In the genomic region with DNA sequence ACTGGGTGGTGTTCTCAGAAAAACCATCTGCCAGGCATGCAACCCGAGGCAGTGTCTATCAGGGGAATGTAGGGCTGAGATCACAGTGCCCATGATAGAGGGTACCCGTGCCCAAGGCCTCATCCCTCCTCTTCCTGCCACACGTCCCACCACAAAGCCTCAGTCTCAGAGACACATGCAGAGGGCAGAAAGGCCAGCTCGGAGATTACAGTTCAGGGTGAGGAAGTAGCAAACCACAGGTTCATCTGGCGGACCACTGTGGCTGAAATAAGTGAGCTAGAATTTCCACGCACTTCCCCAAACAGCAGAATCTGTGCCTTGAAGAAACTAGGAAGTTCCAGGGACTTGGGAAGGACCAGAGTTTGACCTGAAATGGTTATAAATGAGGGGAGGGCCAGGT, we compare ENCODE assay signal across 8 cellular contexts. TPM values are rescaled to one million over a fixed set of nuclear protein-coding genes. Genes with fewer than 3 reads are reported as not detected.
DNase-seq lines count a peak whose midpoint lies in the region; ATAC-seq and TF ChIP-seq lines count a peak whose summit lies in the region.

No MANE protein-coding gene starts in this region.

- no peaks in the 10 kb centered on the region for H3K9me3 Mint-ChIP-seq in activated T-helper 2 cell treated with anti-CD3 and anti-CD28 coated beads, Interferon-gamma antibody, Interleukin-2, Interleukin-4, amounts not matched to agents 10 μg/mL and 5 μg/mL and 100 μg/mL, durations not matched to agents 14 hours and 24 hours and 36 hours
- no peaks in the 10 kb centered on the region for H3K9me3 Mint-ChIP-seq in stimulated activated naive CD8-positive, alpha-beta T cell treated with anti-CD3 and anti-CD28 coated beads, Interleukin-15, Interleukin-2, amounts not matched to agents 100 ng/mL and 50 ng/mL, for 24 hours

- no peak for TF ChIP-seq CTCF in C4-2B (conservative IDR thresholded peaks at IDR 0.05)

- intact Hi-C loops in activated T-helper 2 cell treated with anti-CD3 and anti-CD28 coated beads, Interferon-gamma antibody, Interleukin-2, Interleukin-4, amounts not matched to agents 10 μg/mL and 5 μg/mL and 100 μg/mL, durations not matched to agents 14 hours and 24 hours and 36 hours (cut with micrococcal nuclease) = no loop called here

- ATAC-seq in GM19438 (IDR thresholded peaks at IDR 0.05; ENCODE audit: low read depth, unreplicated experiment) = peak; percentile 93
- peak; percentile 66 for ATAC-seq in HG03575 (IDR thresholded peaks at IDR 0.05; ENCODE audit: extremely low read depth, insufficient number of reproducible peaks, low FRiP score, unreplicated experiment)

- H3K4me3 Mint-ChIP-seq in activated T-helper 2 cell treated with anti-CD3 and anti-CD28 coated beads, Interferon-gamma antibody, Interleukin-2, Interleukin-4, amounts not matched to agents 10 μg/mL and 5 μg/mL and 100 μg/mL, durations not matched to agents 14 hours and 24 hours and 36 hours (ENCODE audit: low read depth) = no peak overlapping the region
- no peak overlapping the region for H3K4me3 Mint-ChIP-seq in stimulated activated naive CD8-positive, alpha-beta T cell treated with anti-CD3 and anti-CD28 coated beads, Interleukin-15, Interleukin-2, amounts not matched to agents 100 ng/mL and 50 ng/mL, for 24 hours

- DNase-seq in activated T-helper 2 cell treated with anti-CD3 and anti-CD28 coated beads, Interferon-gamma antibody, Interleukin-2, Interleukin-4, amounts not matched to agents 10 μg/mL and 5 μg/mL and 100 μg/mL, durations not matched to agents 14 hours and 24 hours and 36 hours (ENCODE audit: low spot score) = peak; percentile 22
- DNase-seq in NCI-H187 (lab: John Stamatoyannopoulos, UW) (no peak), NCI-H2107 treated with DMSO at 0.1 percent for 48 hours (lab: John Stamatoyannopoulos, UW; ENCODE audit: unreplicated experiment) (no peak), NCI-H226 (no peak)

- no peak overlapping the region for H3K27ac Mint-ChIP-seq in activated T-helper 2 cell treated with anti-CD3 and anti-CD28 coated beads, Interferon-gamma antibody, Interleukin-2, Interleukin-4, amounts not matched to agents 10 μg/mL and 5 μg/mL and 100 μg/mL, durations not matched to agents 14 hours and 24 hours and 36 hours
- H3K27ac Mint-ChIP-seq in stimulated activated naive CD8-positive, alpha-beta T cell treated with anti-CD3 and anti-CD28 coated beads, Interleukin-15, Interleukin-2, amounts not matched to agents 100 ng/mL and 50 ng/mL, for 24 hours = peak overlapping the region; percentile 86

- peaks cover 18% of the 10 kb centered on the region for H3K4me1 Mint-ChIP-seq in activated T-helper 2 cell treated with anti-CD3 and anti-CD28 coated beads, Interferon-gamma antibody, Interleukin-2, Interleukin-4, amounts not matched to agents 10 μg/mL and 5 μg/mL and 100 μg/mL, durations not matched to agents 14 hours and 24 hours and 36 hours (ENCODE audit: low read depth)
- peaks cover 25% of the 10 kb centered on the region for H3K4me1 Mint-ChIP-seq in stimulated activated naive CD8-positive, alpha-beta T cell treated with anti-CD3 and anti-CD28 coated beads, Interleukin-15, Interleukin-2, amounts not matched to agents 100 ng/mL and 50 ng/mL, for 24 hours (ENCODE audit: low read depth)

- peak overlapping the region; percentile 13; the same call in 1 of the 2 replicates for H3K27ac ChIP-seq in C4-2B

- no peaks in the 10 kb centered on the region for H3K36me3 Mint-ChIP-seq in activated T-helper 2 cell treated with anti-CD3 and anti-CD28 coated beads, Interferon-gamma antibody, Interleukin-2, Interleukin-4, amounts not matched to agents 10 μg/mL and 5 μg/mL and 100 μg/mL, durations not matched to agents 14 hours and 24 hours and 36 hours (ENCODE audit: low read depth)
- H3K36me3 Mint-ChIP-seq in stimulated activated naive CD8-positive, alpha-beta T cell treated with anti-CD3 and anti-CD28 coated beads, Interleukin-15, Interleukin-2, amounts not matched to agents 100 ng/mL and 50 ng/mL, for 24 hours (ENCODE audit: low read depth) = no peaks in the 10 kb centered on the region

- H3K27me3 Mint-ChIP-seq in activated T-helper 2 cell treated with anti-CD3 and anti-CD28 coated beads, Interferon-gamma antibody, Interleukin-2, Interleukin-4, amounts not matched to agents 10 μg/mL and 5 μg/mL and 100 μg/mL, durations not matched to agents 14 hours and 24 hours and 36 hours (ENCODE audit: low read depth) = peaks cover 31% of the 10 kb centered on the region
- peaks cover 14% of the 10 kb centered on the region for H3K27me3 Mint-ChIP-seq in stimulated activated naive CD8-positive, alpha-beta T cell treated with anti-CD3 and anti-CD28 coated beads, Interleukin-15, Interleukin-2, amounts not matched to agents 100 ng/mL and 50 ng/mL, for 24 hours

RNA-seq across cellular contexts. Expression of a gene that starts 33.8 kb away (rescaled TPM):
- 21.0 and 22.2 TPM in 2 replicates for total RNA-seq in activated T-helper 2 cell treated with anti-CD3 and anti-CD28 coated beads, Interferon-gamma antibody, Interleukin-2, Interleukin-4, amounts not matched to agents 10 μg/mL and 5 μg/mL and 100 μg/mL, durations not matched to agents 14 hours and 24 hours and 36 hours
